18 cellular contexts compared by ENCODE assay signal in the genomic region with DNA sequence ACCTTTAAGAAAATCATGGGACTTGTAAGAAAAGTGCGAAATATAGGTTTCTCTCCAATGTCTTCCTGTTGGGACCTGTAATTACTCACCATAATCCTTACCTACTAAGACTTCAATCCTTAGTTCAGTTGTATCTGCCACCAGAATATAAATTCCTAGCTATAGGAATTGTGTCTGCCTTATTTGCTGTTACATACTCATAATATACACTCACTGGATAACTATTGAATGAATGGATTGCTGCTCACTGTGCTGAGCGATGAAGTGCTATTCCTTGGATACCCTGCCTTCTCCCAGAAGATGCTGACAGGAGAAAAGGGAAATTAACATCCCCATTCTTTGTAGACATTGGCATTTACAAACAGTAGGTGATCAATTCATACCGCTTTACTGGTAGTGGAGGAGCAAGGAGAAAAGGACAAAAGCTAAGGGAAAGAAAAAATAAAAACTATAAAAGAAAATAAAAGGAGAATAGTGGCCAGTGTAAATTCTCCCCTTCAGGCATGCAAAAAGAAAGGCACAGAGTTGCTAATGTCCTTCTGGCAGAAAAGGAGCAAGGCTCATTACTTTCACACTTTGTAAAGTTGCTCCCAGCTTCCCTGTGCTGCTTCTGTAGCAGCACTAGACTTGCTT.
DNase-seq lines count a peak whose midpoint lies in the region; ATAC-seq, FAIRE-seq and TF ChIP-seq lines count a peak whose summit lies in the region.
"Had no signal": no experiment of that assay in that cellular context is flagged by ENCODE, and none has a peak within 500 bp of the region (broad histone marks: within the 10 kb centered on the region; RNA-seq: fewer than 3 reads in every experiment).

No MANE protein-coding gene starts in this region.

- no peaks in the 10 kb centered on the region for H3K27me3 ChIP-seq in HUES48 (ENCODE audit: control insufficient read depth, insufficient read depth, low read length)
- H3K27me3 ChIP-seq in H1 (replicated peaks in 1 of 4; ENCODE audit: control insufficient read depth in 3 of 4, extremely low read depth in 1 of 4, insufficient read depth in 3 of 4, low read length in 3 of 4) = no peaks in the 10 kb centered on the region
- no peaks in the 10 kb centered on the region for H3K27me3 ChIP-seq in mesendoderm (ENCODE audit: insufficient read depth, low read length, poor library complexity)
- H3K27me3 ChIP-seq in left ventricle myocardium inferior (ENCODE audit: low read depth) = no peaks in the 10 kb centered on the region
- H3K27me3 ChIP-seq: BE2C, SJSA1 had no signal

- POLR2A ChIA-PET in H1 (lab: Charles Lee; ENCODE audit: partially characterized antibody) = no interaction called here

- H2BK5ac ChIP-seq in H1 (ENCODE audit: low read depth, low read length) (no peak overlapping the region), mesendoderm (ENCODE audit: low read length) (no peak overlapping the region)

- TF ChIP-seq CTCF in H1 (IDR thresholded peaks at IDR 0.05; ENCODE audit: control extremely low read depth in 1 of 3, insufficient read depth in 1 of 3, low read depth in 1 of 3, low read length in 3 of 3) (no peak), left ventricle myocardium inferior (IDR thresholded peaks at IDR 0.05; ENCODE audit: borderline replicate concordance) (no peak)

- H3K4me3 ChIP-seq in HUES48 (ENCODE audit: low read depth, low read length) (no peak overlapping the region), H1 (ENCODE audit: extremely low read depth in 1 of 4, insufficient read depth in 2 of 4, low read depth in 3 of 4, low read length in 4 of 4) (no peak overlapping the region; a peak in 2 of 8 replicates), mesendoderm (ENCODE audit: low read length) (no peak overlapping the region), left ventricle myocardium inferior (no peak overlapping the region)
- H3K4me3 ChIP-seq: SJSA1 had no signal

- no peak overlapping the region for H2AK5ac ChIP-seq in H1 (ENCODE audit: low read depth, low read length)
- H2AK5ac ChIP-seq in mesendoderm (ENCODE audit: low read length) = no peak overlapping the region

- ATAC-seq in HG03460 (IDR thresholded peaks at IDR 0.05; ENCODE audit: unreplicated experiment) = no peak

- H3K56ac ChIP-seq in H1 (replicated peaks; ENCODE audit: insufficient read length, low read depth, low read length) (no peak overlapping the region), mesendoderm (ENCODE audit: low read length) (no peak overlapping the region)

- H4K20me1 ChIP-seq in H1 (replicated peaks in 1 of 2; ENCODE audit: control insufficient read depth in 1 of 2, insufficient read depth in 2 of 2, low read length in 2 of 2) = no peaks in the 10 kb centered on the region

- peak overlapping the region; percentile 94; the same call in 1 of the 2 replicates for H2BK20ac ChIP-seq in H1 (ENCODE audit: low read length)

- no peak overlapping the region for H2AFZ ChIP-seq in H1 (ENCODE audit: low read length)

- intact Hi-C loops in left ventricle myocardium inferior (cut with micrococcal nuclease) = no loop called here

- H3K79me1 ChIP-seq in H1 (ENCODE audit: low read depth, low read length) (no peaks in the 10 kb centered on the region), mesendoderm (ENCODE audit: low read length) (no peaks in the 10 kb centered on the region)

- no peaks in the 10 kb centered on the region for H3K9me3 ChIP-seq in HUES48 (ENCODE audit: control insufficient read depth, insufficient read depth, low read length)
- no peaks in the 10 kb centered on the region for H3K9me3 ChIP-seq in H1 (ENCODE audit: insufficient read depth in 2 of 2, low read depth in 1 of 2, low read length in 1 of 2)
- H3K9me3 ChIP-seq in left ventricle myocardium inferior (replicated peaks) = no peaks in the 10 kb centered on the region
- H3K9me3 ChIP-seq: BE2C, SJSA1 had no signal

- DNase-seq in ELF-1 (ENCODE audit: low read depth, low spot score) (peak; percentile 30), H1 (ENCODE audit: low read depth in 1 of 2, low spot score in 2 of 2) (peak in 1 of 2 experiments; percentile 3), mesendoderm (peak; percentile 16), left ventricle myocardium inferior (no peak), GOT3 (lab: John Stamatoyannopoulos, UW) (no peak)
- no peak for DNase-seq in stimulated activated CD4-positive, alpha-beta T cell treated with anti-CD3 and anti-CD28 coated beads, Interleukin-2, amount 100 ng/mL, for 48 hours
- DNase-seq: 8988T; BE2C; CD4-positive, alpha-beta T cell; DMS53; HCEC 1CT; KBM-7; NCI-H1417 treated with DMSO at 0.1 percent for 48 hours; NCI-H1930 had no signal

- H3K36me3 ChIP-seq in HUES48 (ENCODE audit: control insufficient read depth, insufficient read depth, low read length) (no peaks in the 10 kb centered on the region), H1 (ENCODE audit: control insufficient read depth in 2 of 4, insufficient read depth in 4 of 4, low read length in 3 of 4) (no peaks in the 10 kb centered on the region), mesendoderm (ENCODE audit: control insufficient read depth, insufficient read depth, low read length) (no peaks in the 10 kb centered on the region), left ventricle myocardium inferior (no peaks in the 10 kb centered on the region)
- H3K36me3 ChIP-seq: BE2C, SJSA1 had no signal

- peaks cover 31% of the 10 kb centered on the region for H3K4me1 ChIP-seq in HUES48 (ENCODE audit: control insufficient read depth, insufficient read depth, low read length)
- H3K4me1 ChIP-seq in H1 (replicated peaks in 1 of 4; ENCODE audit: control insufficient read depth in 3 of 4, insufficient read depth in 4 of 4, low read length in 3 of 4) = peaks cover 0 to 12% (median 3%) of the 10 kb centered on the region in 4 experiments; a peak in 3 of 7 replicates
- H3K4me1 ChIP-seq in mesendoderm (ENCODE audit: control insufficient read depth, low read depth, low read length) = no peaks in the 10 kb centered on the region
- H3K4me1 ChIP-seq in left ventricle myocardium inferior = no peaks in the 10 kb centered on the region
- H3K4me1 ChIP-seq: BE2C, SJSA1 had no signal

- H2BK12ac ChIP-seq in H1 (ENCODE audit: low read depth, low read length) = no peak overlapping the region

- H3K27ac ChIP-seq in HUES48 (ENCODE audit: low read depth, low read length) (peak overlapping the region; percentile 93), H1 (ENCODE audit: low read depth, low read length) (no peak overlapping the region), mesendoderm (ENCODE audit: low read depth, low read length) (no peak overlapping the region), left ventricle myocardium inferior (replicated peaks) (no peak overlapping the region)
- H3K27ac ChIP-seq: HL-60, SJSA1 had no signal

- no peak overlapping the region for H4K91ac ChIP-seq in H1 (replicated peaks; ENCODE audit: insufficient read length, low read length)

- no peak overlapping the region for H3K14ac ChIP-seq in H1 (ENCODE audit: insufficient read length)

- H4K8ac ChIP-seq in H1 (ENCODE audit: extremely low read depth, insufficient read depth, low read length) (no peak overlapping the region), mesendoderm (ENCODE audit: low read depth, low read length) (no peak overlapping the region)

- H2BK120ac ChIP-seq in H1 (replicated peaks; ENCODE audit: low read depth, low read length) (no peak overlapping the region), mesendoderm (ENCODE audit: low read depth, low read length) (no peak overlapping the region)

- H3K23ac ChIP-seq in H1 (ENCODE audit: insufficient read length) = no peak overlapping the region
- H3K23ac ChIP-seq in mesendoderm (ENCODE audit: low read length) = no peak overlapping the region

- CTCF ChIA-PET in H1 (lab: Charles Lee; ENCODE audit: partially characterized antibody) = no interaction called here

- H2BK15ac ChIP-seq in H1 (ENCODE audit: low read length) (no peak overlapping the region), mesendoderm (replicated peaks; ENCODE audit: low read depth) (no peak overlapping the region)

- H3K4ac ChIP-seq in H1 (replicated peaks; ENCODE audit: insufficient read length, low read depth, low read length) (no peak overlapping the region), mesendoderm (ENCODE audit: low read depth, low read length) (no peak overlapping the region)

- H3K18ac ChIP-seq in H1 (ENCODE audit: extremely low read depth, low read length) (no peak overlapping the region), mesendoderm (ENCODE audit: low read length) (no peak overlapping the region)

- H3K9ac ChIP-seq in HUES48 (ENCODE audit: low read depth, low read length) (no peak overlapping the region), H1 (replicated peaks in 1 of 4; ENCODE audit: extremely low read depth in 1 of 4, low read depth in 3 of 4, low read length in 3 of 4) (no peak overlapping the region), mesendoderm (ENCODE audit: low read length) (no peak overlapping the region)

- TF ChIP-seq RAD21 in H1 (IDR thresholded peaks at IDR 0.05 in 1 of 2, conservative IDR thresholded peaks at IDR 0.05 in 1 of 2; ENCODE audit: low read depth in 2 of 2, low read length in 2 of 2) = no peak

- H4K5ac ChIP-seq in H1 (ENCODE audit: insufficient read length, low read depth, low read length) (peak overlapping the region; percentile 95), mesendoderm (ENCODE audit: low read length) (no peak overlapping the region)

- TF ChIP-seq EP300 in H1 (IDR thresholded peaks at IDR 0.05; ENCODE audit: borderline replicate concordance in 1 of 2, low read depth in 2 of 2, low read length in 2 of 2) = no peak

- H3K23me2 ChIP-seq in H1 (ENCODE audit: low read depth, low read length) = no peaks in the 10 kb centered on the region

- TF ChIP-seq POLR2A in H1 (IDR thresholded peaks at IDR 0.05; ENCODE audit: control extremely low read depth in 1 of 2, low read depth in 2 of 2, low read length in 2 of 2) = no peak

- H3K4me2 ChIP-seq in H1 (ENCODE audit: insufficient read depth in 1 of 2, low read depth in 2 of 2, low read length in 2 of 2) (peak overlapping the region; percentile 18 to 59; a peak in 3 of 4 replicates), mesendoderm (ENCODE audit: low read length) (no peak overlapping the region)

- 19% methylated on average over 3 of the region's 3 CpGs; no CpG with 5 or more reads in 1 of the 2 experiments for WGBS in H1 (ENCODE audit: extremely low coverage in 1 of 2, insufficient coverage in 1 of 2, insufficient read length in 1 of 2, insufficient replicate concordance in 2 of 2, low coverage in 1 of 2, low lambda C conversion rate in 2 of 2, missing lambda C conversion rate in 1 of 2), 2 experiments
- no CpG with 5 or more reads among the region's 3 CpGs for WGBS in mesendoderm (ENCODE audit: extremely low coverage, insufficient coverage, low lambda C conversion rate)

- H3K79me2 ChIP-seq in H1 (ENCODE audit: control insufficient read depth in 1 of 2, insufficient read depth in 2 of 2, low read length in 2 of 2) (no peaks in the 10 kb centered on the region), mesendoderm (ENCODE audit: control insufficient read depth, insufficient read depth, low read length) (no peaks in the 10 kb centered on the region)

- FAIRE-seq in H1 (lab: Jason Lieb, UNC) = peak; percentile 88

Comparison
In these comparisons a context has a peak if more than half of its experiments do, and no peak if none do; other contexts are left out.
1. DNase-seq: peak in ELF-1 (single experiment) and mesendoderm (single experiment); none in left ventricle myocardium inferior (single experiment), GOT3 (single experiment) and stimulated activated CD4-positive, alpha-beta T cell treated with anti-CD3 and anti-CD28 coated beads, Interleukin-2, amount 100 ng/mL, for 48 hours (0 of 2).